26 cellular contexts compared by ENCODE assay signal in genomic region chr3:161213644-161214043, GRCh38.
"Had no signal": no experiment of that assay in that cellular context is flagged by ENCODE, and none has a peak within 500 bp of the region (broad histone marks: within the 10 kb centered on the region; RNA-seq: fewer than 3 reads in every experiment).

No MANE protein-coding gene starts in this region.

- H3K27ac Mint-ChIP-seq: mesothelial cell of epicardium; naive B cell; natural killer cell; nephron progenitor cell; progenitor cell of endocrine pancreas; stimulated activated memory B cell treated with anti-CD40 and anti-IgM and Interleukin-4, amounts not matched to agents 10 μg/mL and 1 μg/mL and 100 μg/mL, for 72 hours; stimulated activated naive CD8-positive, alpha-beta T cell treated with anti-CD3 and anti-CD28 coated beads, Interleukin-15, amount 100 ng/mL, for 72 hours; type B pancreatic cell had no signal

- H3K36me3 ChIP-seq: left lung, lower lobe of right lung, ovary, right atrium auricular region, right lobe of liver, tibial nerve, uterus had no signal

- H3K27me3 Mint-ChIP-seq: progenitor cell of endocrine pancreas had no signal

- H3K4me3 Mint-ChIP-seq: mesothelial cell of epicardium; naive B cell; natural killer cell; nephron progenitor cell; stimulated activated memory B cell treated with anti-CD40 and anti-IgM and Interleukin-4, amounts not matched to agents 10 μg/mL and 1 μg/mL and 100 μg/mL, for 72 hours; stimulated activated naive CD8-positive, alpha-beta T cell treated with anti-CD3 and anti-CD28 coated beads, Interleukin-15, amount 100 ng/mL, for 72 hours; type B pancreatic cell had no signal

- H3K27ac ChIP-seq: left lung, lower lobe of right lung, ovary, right atrium auricular region, right lobe of liver, tibial nerve, uterus had no signal

- H3K4me2 ChIP-seq: smooth muscle cell had no signal

- H3K9me3 Mint-ChIP-seq: mesothelial cell of epicardium; naive B cell; natural killer cell; nephron progenitor cell; stimulated activated memory B cell treated with anti-CD40 and anti-IgM and Interleukin-4, amounts not matched to agents 10 μg/mL and 1 μg/mL and 100 μg/mL, for 72 hours; stimulated activated naive CD8-positive, alpha-beta T cell treated with anti-CD3 and anti-CD28 coated beads, Interleukin-15, amount 100 ng/mL, for 72 hours; type B pancreatic cell had no signal

- H3K9me3 ChIP-seq: left lung, lower lobe of right lung, ovary, right atrium auricular region, right lobe of liver, tibial nerve, uterus had no signal

- H3K36me3 Mint-ChIP-seq: mesothelial cell of epicardium; naive B cell; natural killer cell; stimulated activated memory B cell treated with anti-CD40 and anti-IgM and Interleukin-4, amounts not matched to agents 10 μg/mL and 1 μg/mL and 100 μg/mL, for 72 hours; type B pancreatic cell had no signal

- H3K27me3 ChIP-seq: left lung, ovary, right atrium auricular region, right lobe of liver, tibial nerve, uterus had no signal

- H3K4me1 ChIP-seq: left lung, lower lobe of right lung, right atrium auricular region, tibial nerve, uterus had no signal

- H3K4me3 ChIP-seq: left lung, lower lobe of right lung, ovary, right atrium auricular region, right lobe of liver, smooth muscle cell, tibial nerve, uterus had no signal

- ATAC-seq: left colon; left lung; lower lobe of right lung; natural killer cell; right lobe of liver; stimulated activated memory B cell treated with anti-CD40 and anti-IgM and Interleukin-4, amounts not matched to agents 10 μg/mL and 1 μg/mL and 100 μg/mL, for 72 hours; stimulated activated naive CD8-positive, alpha-beta T cell treated with anti-CD3 and anti-CD28 coated beads, Interleukin-15, amount 100 ng/mL, for 72 hours had no signal

- H3K4me1 Mint-ChIP-seq: mesothelial cell of epicardium; naive B cell; natural killer cell; stimulated activated memory B cell treated with anti-CD40 and anti-IgM and Interleukin-4, amounts not matched to agents 10 μg/mL and 1 μg/mL and 100 μg/mL, for 72 hours; stimulated activated naive CD8-positive, alpha-beta T cell treated with anti-CD3 and anti-CD28 coated beads, Interleukin-15, amount 100 ng/mL, for 72 hours had no signal

- DNase-seq: kidney glomerular epithelial cell; left colon; left lung; lower lobe of right lung; mammary epithelial cell; mesenchymal stem cell; naive B cell; natural killer cell; nephron progenitor cell; ovary; right lobe of liver; stimulated activated CD4-positive, alpha-beta T cell treated with anti-CD3 and anti-CD28 coated beads, Interleukin-1b, Interleukin-23, amount 100 ng/mL, for 48 hours; stimulated activated CD4-positive, alpha-beta T cell treated with anti-CD3 and anti-CD28 coated beads, Interleukin-2, amount 100 ng/mL, for 48 hours; stimulated activated CD4-positive, alpha-beta T cell treated with anti-CD3 and anti-CD28 coated beads, Interleukin-4, amount 100 ng/mL, for 4 hours; stimulated activated CD8-positive, alpha-beta memory T cell treated with anti-CD3 and anti-CD28 coated beads, Interleukin-4, amount 100 ng/mL, for 48 hours; stimulated activated naive CD4-positive, alpha-beta T cell treated with Interleukin-2 at 50 U/mL for 16 hours; stimulated activated naive CD8-positive, alpha-beta T cell treated with anti-CD3 and anti-CD28 coated beads, Interleukin-15, amount 100 ng/mL, for 72 hours; uterus had no signal

- FAIRE-seq: keratinocyte had no signal
